1 cellular context compared by ENCODE assay signal in the genomic region with DNA sequence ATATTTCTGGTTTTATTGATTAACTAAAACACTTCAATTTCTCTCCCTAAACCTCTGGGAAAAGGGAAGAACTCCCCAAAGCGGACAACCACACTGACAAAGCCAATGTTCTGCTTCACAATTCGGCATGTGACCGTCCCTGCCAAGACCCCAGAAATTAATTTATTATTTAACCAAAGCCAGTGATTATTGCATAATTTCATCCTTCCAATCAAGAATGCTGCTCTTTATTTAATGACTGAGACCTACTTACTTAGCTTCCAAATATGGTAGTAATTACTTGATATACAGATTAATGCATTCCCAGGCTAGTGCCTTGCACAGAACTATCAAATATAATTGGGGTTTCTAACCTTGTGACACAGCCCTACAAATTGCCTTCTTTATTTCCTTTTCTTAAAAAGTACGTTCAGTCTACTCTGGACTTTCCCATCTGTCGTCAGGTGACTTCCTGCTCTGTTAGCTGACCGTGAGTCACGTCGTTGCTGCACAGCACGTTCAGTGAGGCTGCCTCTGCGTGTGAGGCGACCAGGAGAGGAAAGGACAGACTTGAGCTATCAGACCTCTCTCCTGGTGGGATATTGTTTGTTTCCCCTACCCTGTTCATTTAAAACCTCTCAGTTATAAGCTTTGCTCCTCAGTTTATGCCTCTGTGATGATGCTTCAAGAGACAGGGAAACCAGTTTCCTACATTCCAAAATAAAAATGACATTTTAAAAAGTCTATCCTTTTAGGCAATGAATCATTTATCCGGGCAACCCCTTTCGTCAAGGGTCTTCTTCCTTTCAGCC.
TF ChIP-seq lines count a peak whose summit lies in the region.

No MANE protein-coding gene starts in this region.

TF ChIP-seq in GM23338, 12 proteins besides CTCF, POLR2A, EP300 and RAD21 (continued from another document):
- TF ChIP-seq ZNF462 (CRISPR knock-in tag; IDR thresholded peaks at IDR 0.05) (no peak), ZNF114 (CRISPR knock-in tag; IDR thresholded peaks at IDR 0.05) (no peak), STAT1 (IDR thresholded peaks at IDR 0.05; ENCODE audit: unreplicated experiment) (no peak), EZH2 (IDR thresholded peaks at IDR 0.05; ENCODE audit: low read depth, unreplicated experiment) (no peak), JUNB (IDR thresholded peaks at IDR 0.05; ENCODE audit: unreplicated experiment) (no peak), CREB1 (CRISPR knock-in tag; IDR thresholded peaks at IDR 0.05; ENCODE audit: low read depth) (no peak), NANOG (IDR thresholded peaks at IDR 0.05; ENCODE audit: borderline replicate concordance) (no peak)
